8 cellular contexts compared by ENCODE assay signal in genomic region chr13:50387124-50387581, GRCh38.
A peak's percentile ranks its signal among the peaks of the same experiment; 100 is the strongest.
DNase-seq lines count a peak whose midpoint lies in the region; TF ChIP-seq lines count a peak whose summit lies in the region.

No MANE protein-coding gene starts in this region.

- intact Hi-C loops in ascending aorta (cut with DNase I), result no loop called here

- no peaks in the 10 kb centered on the region for H3K9me3 ChIP-seq in ascending aorta

- H3K4me1 ChIP-seq in ascending aorta, result no peaks in the 10 kb centered on the region

- peaks cover 5% of the 10 kb centered on the region for H3K4me1 Mint-ChIP-seq in activated T-cell treated with anti-CD3 and anti-CD28 coated beads, Interleukin-2, amount 50 U/mL, for 24 hours (ENCODE audit: low read depth)

- H3K4me3 ChIP-seq in ascending aorta, result peak overlapping the region in 1 of 2 donors; percentile 44

- peaks cover 2% of the 10 kb centered on the region for H3K27me3 Mint-ChIP-seq in activated T-cell treated with anti-CD3 and anti-CD28 coated beads, Interleukin-2, amount 50 U/mL, for 24 hours

- no peaks in the 10 kb centered on the region for H3K9me3 Mint-ChIP-seq in activated T-cell treated with anti-CD3 and anti-CD28 coated beads, Interleukin-2, amount 50 U/mL, for 24 hours

- DNase-seq in activated T-cell treated with anti-CD3 and anti-CD28 coated beads for 1 hour (ENCODE audit: low read depth), result peak; percentile 17
- DNase-seq in activated T-cell treated with anti-CD3 and anti-CD28 coated beads, Interleukin-2, amount 50 U/mL, for 24 hours, result no peak
- DNase-seq in NCI-H69 (lab: John Stamatoyannopoulos, UW), result peak; percentile 91
- DNase-seq in ascending aorta (ENCODE audit: low spot score in 2 of 2), result peak; percentile 26 to 65
- DNase-seq in iPS-NIHi7 (ENCODE audit: extremely low spot score), result peak; percentile 75
- peak; percentile 32 for DNase-seq in stimulated activated CD4-positive, alpha-beta T cell treated with anti-CD3 and anti-CD28 coated beads, Interleukin-1b, Interleukin-23, amount 100 ng/mL, for 48 hours
- DNase-seq in HuH-7.5 (ENCODE audit: low spot score), result no peak
- no peak for DNase-seq in epidermal melanocyte (ENCODE audit: insufficient read length, low spot score)

- TF ChIP-seq CTCF in ascending aorta (IDR thresholded peaks at IDR 0.05), result peak in 1 of 3 experiments; percentile 15

- H3K36me3 ChIP-seq in ascending aorta, result no peaks in the 10 kb centered on the region

- peak overlapping the region; percentile 55 to 59 for H3K27ac ChIP-seq in ascending aorta

- H3K4me3 Mint-ChIP-seq in activated T-cell treated with anti-CD3 and anti-CD28 coated beads, Interleukin-2, amount 50 U/mL, for 24 hours, result no peak overlapping the region

- H3K36me3 Mint-ChIP-seq in activated T-cell treated with anti-CD3 and anti-CD28 coated beads, Interleukin-2, amount 50 U/mL, for 24 hours (ENCODE audit: low read depth), result no peaks in the 10 kb centered on the region

- no peaks in the 10 kb centered on the region for H3K27me3 ChIP-seq in ascending aorta

- no peak overlapping the region for H3K27ac Mint-ChIP-seq in activated T-cell treated with anti-CD3 and anti-CD28 coated beads, Interleukin-2, amount 50 U/mL, for 24 hours

Comparison
In these comparisons a context has a peak if more than half of its experiments do, and no peak if none do; other contexts are left out.
1. DNase-seq: peak in activated T-cell treated with anti-CD3 and anti-CD28 coated beads for 1 hour (single experiment), NCI-H69 (single experiment), ascending aorta (2 of 2), iPS-NIHi7 (single experiment) and stimulated activated CD4-positive, alpha-beta T cell treated with anti-CD3 and anti-CD28 coated beads, Interleukin-1b, Interleukin-23, amount 100 ng/mL, for 48 hours (single experiment); none in activated T-cell treated with anti-CD3 and anti-CD28 coated beads, Interleukin-2, amount 50 U/mL, for 24 hours (single experiment), HuH-7.5 (single experiment) and epidermal melanocyte (single experiment).